Comparison of ENCODE assay signal across 21 cellular contexts in the genomic region with DNA sequence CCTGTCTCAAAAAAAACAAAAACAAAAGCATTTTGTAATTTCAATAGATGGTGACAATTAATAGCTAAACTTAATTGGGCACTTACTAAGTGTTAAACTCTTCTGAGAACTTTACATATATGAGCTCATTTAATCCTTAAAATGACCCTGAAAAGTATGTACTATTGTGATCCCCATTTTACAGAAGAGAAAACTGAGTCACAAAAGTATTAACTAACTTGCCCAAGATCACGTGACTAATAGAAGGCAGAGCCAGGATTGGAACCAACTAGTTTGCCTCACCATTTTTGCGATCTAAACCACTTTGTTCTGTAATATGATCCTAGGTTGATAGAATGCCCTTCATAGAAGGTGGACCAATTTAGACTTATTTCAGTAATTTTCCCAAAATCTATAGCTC.
"Had no signal": no experiment of that assay in that cellular context is flagged by ENCODE, and none has a peak within 500 bp of the region (broad histone marks: within the 10 kb centered on the region; RNA-seq: fewer than 3 reads in every experiment).

No MANE protein-coding gene starts in this region.

- H3K27me3 Mint-ChIP-seq: dendritic cell treated with granulocyte-macrophage colony-stimulating factor and Interleukin-4, amounts not matched to agents 40 ng/mL and 50 ng/mL, for 4 days had no signal

- H3K27ac ChIP-seq: foreskin keratinocyte, gastroesophageal sphincter, heart left ventricle, hepatocyte, left lung, lower lobe of right lung had no signal

- ATAC-seq: foreskin keratinocyte, gastroesophageal sphincter, heart left ventricle, left cardiac atrium, left lung, left ventricle myocardium superior, lower lobe of right lung had no signal

- H3K9me3 Mint-ChIP-seq: dendritic cell treated with granulocyte-macrophage colony-stimulating factor and Interleukin-4, amounts not matched to agents 40 ng/mL and 50 ng/mL, for 4 days; mesothelial cell of epicardium had no signal

- H3K4me3 ChIP-seq: gastroesophageal sphincter, heart left ventricle, hepatocyte, left lung, lower lobe of right lung, mucosa of descending colon had no signal

- H3K4me2 ChIP-seq: hepatocyte had no signal

- FAIRE-seq: colon, endothelial cell of umbilical vein, frontal cortex, islet of Langerhans, keratinocyte had no signal

- H2AFZ ChIP-seq: hepatocyte had no signal

- H3K27me3 ChIP-seq: foreskin keratinocyte, gastroesophageal sphincter, heart left ventricle, hepatocyte, left lung had no signal

- H3K9me3 ChIP-seq: gastroesophageal sphincter, heart left ventricle, left lung, lower lobe of right lung, mucosa of descending colon had no signal

- H3K4me3 Mint-ChIP-seq: dendritic cell treated with granulocyte-macrophage colony-stimulating factor and Interleukin-4, amounts not matched to agents 40 ng/mL and 50 ng/mL, for 4 days; mesothelial cell of epicardium had no signal

- H3K4me1 Mint-ChIP-seq: mesothelial cell of epicardium had no signal

- H3K4me1 ChIP-seq: foreskin keratinocyte had no signal

- DNase-seq: cortex of kidney; effector CD4-positive, alpha-beta T cell; effector memory CD4-positive, alpha-beta T cell; foreskin keratinocyte; heart left ventricle; hypothalamus; left cardiac atrium; left lung; left ventricle myocardium superior; lower lobe of right lung; mesenchymal stem cell had no signal

- H3K27ac Mint-ChIP-seq: dendritic cell treated with granulocyte-macrophage colony-stimulating factor and Interleukin-4, amounts not matched to agents 40 ng/mL and 50 ng/mL, for 4 days; mesothelial cell of epicardium had no signal
